Comparison of ENCODE assay signal across 8 cellular contexts in genomic region chr2:27085670-27086089, GRCh38. TPM values are rescaled to one million over a fixed set of nuclear protein-coding genes. Genes with fewer than 3 reads are reported as not detected.
DNase-seq lines count a peak whose midpoint lies in the region; ATAC-seq and TF ChIP-seq lines count a peak whose summit lies in the region.

No MANE protein-coding gene starts in this region.

- peak overlapping the region; percentile 83 for H3K4me2 ChIP-seq in Karpas-422 (ENCODE audit: low read depth, low read length, poor library complexity, severe bottlenecking)

- POLR2A ChIA-PET in activated CD4-positive, alpha-beta memory T cell treated with anti-CD3 and anti-CD28 coated beads for 36 hours (lab: Charles Lee), result no interaction called here

- H3K4me3 ChIP-seq in Karpas-422 (ENCODE audit: low read length) (peak overlapping the region; percentile 65), esophagus (ENCODE audit: low read depth in 1 of 2, low read length in 2 of 2) (peak overlapping the region; percentile 51 to 61)

- ATAC-seq in GM19438 (IDR thresholded peaks at IDR 0.05; ENCODE audit: low read depth, unreplicated experiment), result peak; percentile 20
- no peak for ATAC-seq in GM18505 (IDR thresholded peaks at IDR 0.05; ENCODE audit: unreplicated experiment)

- no peaks in the 10 kb centered on the region for H3K79me2 ChIP-seq in Karpas-422 (ENCODE audit: low read length)

- no peak overlapping the region for H3K27ac ChIP-seq in Karpas-422 (ENCODE audit: low read length)
- H3K27ac ChIP-seq in esophagus (ENCODE audit: low read depth in 2 of 2, low read length in 1 of 2), result peak overlapping the region; percentile 89
- H3K27ac ChIP-seq in substantia nigra (ENCODE audit: low read depth, low read length, poor library complexity, severe bottlenecking), result peak overlapping the region; percentile 82

- H3K36me3 Mint-ChIP-seq in activated CD4-positive, alpha-beta memory T cell treated with anti-CD3 and anti-CD28 coated beads for 36 hours, result no peaks in the 10 kb centered on the region

- no peaks in the 10 kb centered on the region for H3K9me3 Mint-ChIP-seq in activated CD4-positive, alpha-beta memory T cell treated with anti-CD3 and anti-CD28 coated beads for 36 hours

- CTCF ChIA-PET in activated CD4-positive, alpha-beta memory T cell treated with anti-CD3 and anti-CD28 coated beads for 36 hours (lab: Charles Lee), result interaction anchor here (1.3 to 3.3 kb wide), 6 partner anchors 8 to 124 kb away, joined by 3 to 20 read pairs (median 8); partner anchors contain the start of genes AGBL5 and OST4

- DNase-seq in CMK (ENCODE audit: low read depth), result peak; percentile 56
- DNase-seq in Karpas-422, result no peak
- DNase-seq in activated CD4-positive, alpha-beta memory T cell treated with anti-CD3 and anti-CD28 coated beads for 36 hours, result peak; percentile 60
- DNase-seq in middle frontal gyrus (ENCODE audit: extremely low spot score, low spot score), result peak; percentile 43
- peak in 45 of 49 donors; percentile 24 to 87 (median 67) for DNase-seq in substantia nigra (lab: John Stamatoyannopoulos, UW)

- peaks cover 24% of the 10 kb centered on the region for H3K4me1 Mint-ChIP-seq in activated CD4-positive, alpha-beta memory T cell treated with anti-CD3 and anti-CD28 coated beads for 36 hours (ENCODE audit: low read depth)

- peak overlapping the region; percentile 85; the same call in 1 of the 2 replicates for H2AFZ ChIP-seq in Karpas-422 (ENCODE audit: low read length)

- H3K27me3 ChIP-seq in Karpas-422 (ENCODE audit: low read length) (no peaks in the 10 kb centered on the region), esophagus (ENCODE audit: control insufficient read depth in 1 of 2, insufficient read depth in 2 of 2, low read length in 2 of 2) (no peaks in the 10 kb centered on the region)

- peak overlapping the region; percentile 81 for H3K4me3 Mint-ChIP-seq in activated CD4-positive, alpha-beta memory T cell treated with anti-CD3 and anti-CD28 coated beads for 36 hours

- TF ChIP-seq POLR2A in GM18505 (IDR thresholded peaks at IDR 0.05; ENCODE audit: borderline replicate concordance, extremely low read depth, insufficient read depth, insufficient read length), result no peak

- H3K9ac ChIP-seq in Karpas-422 (ENCODE audit: low read length), result peak overlapping the region; percentile 69

- intact Hi-C loops in activated CD4-positive, alpha-beta memory T cell treated with anti-CD3 and anti-CD28 coated beads for 36 hours (cut with micrococcal nuclease), result loop anchor here (1.0 to 5.0 kb wide), 5 partner anchors 14 to 127 kb away; partner anchors contain the start of genes ATRAID, OST4, PREB and SLC5A6

- H3K9me2 ChIP-seq in Karpas-422 (replicated peaks; ENCODE audit: insufficient read depth, low read length), result no peaks in the 10 kb centered on the region

- H3K36me3 ChIP-seq in Karpas-422 (ENCODE audit: insufficient read depth, low read length) (no peaks in the 10 kb centered on the region), esophagus (ENCODE audit: control insufficient read depth in 2 of 2, insufficient read depth in 2 of 2, low read length in 1 of 2) (no peaks in the 10 kb centered on the region)

- H3K27me3 Mint-ChIP-seq in activated CD4-positive, alpha-beta memory T cell treated with anti-CD3 and anti-CD28 coated beads for 36 hours, result no peaks in the 10 kb centered on the region

- H4K20me1 ChIP-seq in Karpas-422 (ENCODE audit: insufficient read depth, low read depth, low read length), result no peaks in the 10 kb centered on the region

- peaks cover 37% of the 10 kb centered on the region for H3K4me1 ChIP-seq in Karpas-422 (ENCODE audit: low read length)
- H3K4me1 ChIP-seq in esophagus (ENCODE audit: control insufficient read depth in 2 of 2, insufficient read depth in 2 of 2, low read length in 1 of 2), result peaks cover 4 to 16% of the 10 kb centered on the region in 2 donors

- no peaks in the 10 kb centered on the region for H3K9me3 ChIP-seq in Karpas-422 (ENCODE audit: low read length)
- H3K9me3 ChIP-seq in esophagus (ENCODE audit: control insufficient read depth in 2 of 2, insufficient read depth in 1 of 2, low read depth in 1 of 2, low read length in 1 of 2), result no peaks in the 10 kb centered on the region

- H3K27ac Mint-ChIP-seq in activated CD4-positive, alpha-beta memory T cell treated with anti-CD3 and anti-CD28 coated beads for 36 hours, result peak overlapping the region; percentile 8

- WGBS in esophagus, 2 donors, result 1% methylated on average over 38 of the region's 38 CpGs

RNA-seq across cellular contexts. Expression of gene KHK, which starts 0.9 kb away (rescaled TPM):
- 3.5 and 4.1 TPM in 2 replicates for total RNA-seq in Karpas-422 (2014; rRNA removed; shearing (Covaris generic); ENCODE audit: low replicate concordance)
- total RNA-seq in activated CD4-positive, alpha-beta memory T cell treated with anti-CD3 and anti-CD28 coated beads for 36 hours, result 10 to 100 TPM; 12.7 to 13.3 TPM
- 1 to 10 TPM; 2.2 to 3.3 TPM for polyA plus RNA-seq in esophagus

RNA-seq across cellular contexts. Expression of gene EMILIN1, which starts 7.3 kb away (rescaled TPM):
- total RNA-seq in Karpas-422 (2014; rRNA removed; shearing (Covaris generic); ENCODE audit: low replicate concordance), result 0.47 TPM in 1 of 2 replicates, not detected in the other
- total RNA-seq in activated CD4-positive, alpha-beta memory T cell treated with anti-CD3 and anti-CD28 coated beads for 36 hours, result under 1 TPM; 0.29 to 0.51 TPM
- polyA plus RNA-seq in esophagus, result 10 to 100 TPM; 10.7 to 12.1 TPM

RNA-seq across cellular contexts. Expression of gene OST4, which starts 14.2 kb away (rescaled TPM):
- 201 and 402 TPM in 2 replicates for total RNA-seq in Karpas-422 (2014; rRNA removed; shearing (Covaris generic); ENCODE audit: low replicate concordance)
- 100 to 1,000 TPM; 307 to 310 TPM for total RNA-seq in activated CD4-positive, alpha-beta memory T cell treated with anti-CD3 and anti-CD28 coated beads for 36 hours
- polyA plus RNA-seq in esophagus, result 100 to 1,000 TPM; 203 to 358 TPM

RNA-seq across cellular contexts. Expression of gene CGREF1, which starts 33.2 kb away (rescaled TPM):
- not detected in 2 replicates for total RNA-seq in Karpas-422 (2014; rRNA removed; shearing (Covaris generic); ENCODE audit: low replicate concordance)
- total RNA-seq in activated CD4-positive, alpha-beta memory T cell treated with anti-CD3 and anti-CD28 coated beads for 36 hours, result 1 to 10 TPM; 2.7 to 2.9 TPM
- 1 to 10 TPM; 2.4 to 3.4 TPM for polyA plus RNA-seq in esophagus

RNA-seq across cellular contexts. Expression of gene AGBL5, which starts 34.2 kb away (rescaled TPM):
- 30.0 and 35.7 TPM in 2 replicates for total RNA-seq in Karpas-422 (2014; rRNA removed; shearing (Covaris generic); ENCODE audit: low replicate concordance)
- 10 to 100 TPM; 12.9 to 14.1 TPM for total RNA-seq in activated CD4-positive, alpha-beta memory T cell treated with anti-CD3 and anti-CD28 coated beads for 36 hours
- 10 to 100 TPM in 1 of 2 donors, 1 to 10 TPM in 1; 7.6 to 10.6 TPM for polyA plus RNA-seq in esophagus
